ENCODE assay signal across 8 cellular contexts in the genomic region with DNA sequence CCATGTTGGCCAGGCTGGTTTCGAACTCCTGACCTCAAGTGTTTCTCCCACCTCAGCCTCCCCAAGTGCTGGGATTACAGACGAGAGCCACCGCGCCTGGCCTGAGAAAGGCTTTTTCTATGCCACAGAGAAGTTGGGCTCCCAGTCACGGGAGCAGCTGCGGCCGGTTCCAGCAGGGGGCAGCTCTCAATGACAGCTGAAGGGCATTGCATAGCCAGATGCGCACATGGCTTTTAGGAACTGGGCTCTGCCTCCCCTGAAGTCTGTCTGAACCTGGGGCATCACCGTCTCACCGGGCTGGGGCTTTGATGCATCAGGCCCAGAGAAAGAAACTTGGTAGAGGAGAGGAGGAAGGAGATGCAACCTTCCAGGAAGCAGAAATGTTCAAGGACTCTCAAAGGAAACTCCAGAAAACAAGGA.
A peak's percentile ranks its signal among the peaks of the same experiment; 100 is the strongest.
DNase-seq lines count a peak whose midpoint lies in the region; ATAC-seq and TF ChIP-seq lines count a peak whose summit lies in the region.

No MANE protein-coding gene starts in this region.

- no peak overlapping the region for H3K9ac ChIP-seq in neural cell (ENCODE audit: low read length)

- H2AFZ ChIP-seq in neural cell (ENCODE audit: low read depth, low read length), result no peak overlapping the region

- intact Hi-C loops in Right ventricle myocardium inferior (cut with DNase I), result no loop called here
- intact Hi-C loops in aorta (cut with DNase I), result loop anchor here (5.0 kb wide), 1 partner anchor 87 kb away; no protein-coding TSS in a partner anchor

- no peak for TF ChIP-seq EP300 in neural cell (conservative IDR thresholded peaks at IDR 0.05; ENCODE audit: poor library complexity, severe bottlenecking)

- H3K9me2 ChIP-seq in neural cell (ENCODE audit: insufficient read depth, low read length), result no peaks in the 10 kb centered on the region

- H3K36me3 ChIP-seq in right atrium auricular region (no peaks in the 10 kb centered on the region), neural cell (ENCODE audit: insufficient read depth, low read length) (no peaks in the 10 kb centered on the region), aorta (ENCODE audit: control insufficient read depth in 1 of 2, insufficient read depth in 2 of 2, low read length in 1 of 2) (no peaks in the 10 kb centered on the region)

- H3K9me3 ChIP-seq in right atrium auricular region, result no peaks in the 10 kb centered on the region
- H3K9me3 ChIP-seq in neural cell (ENCODE audit: low read length), result no peaks in the 10 kb centered on the region
- no peaks in the 10 kb centered on the region for H3K9me3 ChIP-seq in aorta (ENCODE audit: control insufficient read depth, low read length)

- H3F3A ChIP-seq in neural cell (ENCODE audit: insufficient read depth, low read length, poor library complexity, severe bottlenecking), result no peaks in the 10 kb centered on the region

- H3K4me1 ChIP-seq in right atrium auricular region, result no peaks in the 10 kb centered on the region
- H3K4me1 ChIP-seq in aorta (ENCODE audit: control insufficient read depth in 1 of 2, insufficient read depth in 2 of 2, low read length in 2 of 2), result no peaks in the 10 kb centered on the region

- H3K4me3 ChIP-seq in right atrium auricular region (no peak overlapping the region), WI38 (ENCODE audit: low read depth, low read length) (no peak overlapping the region), neural cell (ENCODE audit: low read length) (no peak overlapping the region), aorta (ENCODE audit: low read length in 2 of 2) (no peak overlapping the region)

- TF ChIP-seq RAD21 in neural cell (conservative IDR thresholded peaks at IDR 0.05), result peak; percentile 19

- peak; percentile 38 for ATAC-seq in Right ventricle myocardium inferior
- peak; percentile 85 for ATAC-seq in HG02571 (IDR thresholded peaks at IDR 0.05; ENCODE audit: unreplicated experiment)
- ATAC-seq in aorta (ENCODE audit: low FRiP score), result no peak

- H4K20me1 ChIP-seq in neural cell (ENCODE audit: insufficient read depth), result no peaks in the 10 kb centered on the region

- TF ChIP-seq CTCF in right atrium auricular region (IDR thresholded peaks at IDR 0.05) (peak in 1 of 2 donors; percentile 65), WI38 (IDR thresholded peaks at IDR 0.05; ENCODE audit: low read depth, low read length) (peak; percentile 94), neural cell (IDR thresholded peaks at IDR 0.05; ENCODE audit: poor library complexity, severe bottlenecking) (peak; percentile 52)

- no peak for DNase-seq in Right ventricle myocardium inferior (ENCODE audit: missing footprints)
- no peak for DNase-seq in right atrium auricular region (ENCODE audit: low spot score)
- peak; percentile 57 for DNase-seq in MV-4-11 (lab: John Stamatoyannopoulos, UW)
- peak; percentile 58 for DNase-seq in fibroblast of gingiva (ENCODE audit: low read depth)
- DNase-seq in aorta, result peak; percentile 76 to 91

- H3K27me3 ChIP-seq in right atrium auricular region (no peaks in the 10 kb centered on the region), neural cell (ENCODE audit: insufficient read depth, low read depth, low read length) (no peaks in the 10 kb centered on the region), aorta (ENCODE audit: control insufficient read depth in 1 of 2, insufficient read depth in 2 of 2, low read length in 1 of 2) (no peaks in the 10 kb centered on the region)

- no peak overlapping the region for H3K27ac ChIP-seq in right atrium auricular region
- no peak overlapping the region for H3K27ac ChIP-seq in neural cell (ENCODE audit: low read length)
- H3K27ac ChIP-seq in aorta (ENCODE audit: low read depth in 1 of 2, low read length in 2 of 2), result no peak overlapping the region

- no peaks in the 10 kb centered on the region for H3K79me2 ChIP-seq in neural cell (replicated peaks; ENCODE audit: insufficient read depth, low read length)

- no peak overlapping the region for H3K4me2 ChIP-seq in neural cell (ENCODE audit: low read length)

- WGBS in aorta, 2 donors, result 7 to 10% methylated on average over 10 of the region's 10 CpGs

TF ChIP-seq in neural cell, 6 proteins besides CTCF, POLR2A, EP300 and RAD21:
- TF ChIP-seq EZH2 (IDR thresholded peaks at IDR 0.05; ENCODE audit: borderline replicate concordance, insufficient read depth, low read length, poor library complexity, severe bottlenecking), result no peak
- no peak for TF ChIP-seq POLR2AphosphoS5 (IDR thresholded peaks at IDR 0.05)
- no peak for TF ChIP-seq MXI1 (conservative IDR thresholded peaks at IDR 0.05; ENCODE audit: poor library complexity, severe bottlenecking)
- TF ChIP-seq, protein P1, sequence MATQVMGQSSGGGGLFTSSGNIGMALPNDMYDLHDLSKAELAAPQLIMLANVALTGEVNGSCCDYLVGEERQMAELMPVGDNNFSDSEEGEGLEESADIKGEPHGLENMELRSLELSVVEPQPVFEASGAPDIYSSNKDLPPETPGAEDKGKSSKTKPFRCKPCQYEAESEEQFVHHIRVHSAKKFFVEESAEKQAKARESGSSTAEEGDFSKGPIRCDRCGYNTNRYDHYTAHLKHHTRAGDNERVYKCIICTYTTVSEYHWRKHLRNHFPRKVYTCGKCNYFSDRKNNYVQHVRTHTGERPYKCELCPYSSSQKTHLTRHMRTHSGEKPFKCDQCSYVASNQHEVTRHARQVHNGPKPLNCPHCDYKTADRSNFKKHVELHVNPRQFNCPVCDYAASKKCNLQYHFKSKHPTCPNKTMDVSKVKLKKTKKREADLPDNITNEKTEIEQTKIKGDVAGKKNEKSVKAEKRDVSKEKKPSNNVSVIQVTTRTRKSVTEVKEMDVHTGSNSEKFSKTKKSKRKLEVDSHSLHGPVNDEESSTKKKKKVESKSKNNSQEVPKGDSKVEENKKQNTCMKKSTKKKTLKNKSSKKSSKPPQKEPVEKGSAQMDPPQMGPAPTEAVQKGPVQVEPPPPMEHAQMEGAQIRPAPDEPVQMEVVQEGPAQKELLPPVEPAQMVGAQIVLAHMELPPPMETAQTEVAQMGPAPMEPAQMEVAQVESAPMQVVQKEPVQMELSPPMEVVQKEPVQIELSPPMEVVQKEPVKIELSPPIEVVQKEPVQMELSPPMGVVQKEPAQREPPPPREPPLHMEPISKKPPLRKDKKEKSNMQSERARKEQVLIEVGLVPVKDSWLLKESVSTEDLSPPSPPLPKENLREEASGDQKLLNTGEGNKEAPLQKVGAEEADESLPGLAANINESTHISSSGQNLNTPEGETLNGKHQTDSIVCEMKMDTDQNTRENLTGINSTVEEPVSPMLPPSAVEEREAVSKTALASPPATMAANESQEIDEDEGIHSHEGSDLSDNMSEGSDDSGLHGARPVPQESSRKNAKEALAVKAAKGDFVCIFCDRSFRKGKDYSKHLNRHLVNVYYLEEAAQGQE (IDR thresholded peaks at IDR 0.05; ENCODE audit: borderline replicate concordance), result no peak
- TF ChIP-seq SMC3 (conservative IDR thresholded peaks at IDR 0.05; ENCODE audit: poor library complexity), result peak; percentile 37

Comparison
In these comparisons a context has a peak if more than half of its experiments do, and no peak if none do; other contexts are left out.
1. DNase-seq: peak in MV-4-11 (single experiment), fibroblast of gingiva (single experiment) and aorta (2 of 2); none in Right ventricle myocardium inferior (single experiment) and right atrium auricular region (single experiment).